8 cellular contexts compared by ENCODE assay signal in the genomic region with DNA sequence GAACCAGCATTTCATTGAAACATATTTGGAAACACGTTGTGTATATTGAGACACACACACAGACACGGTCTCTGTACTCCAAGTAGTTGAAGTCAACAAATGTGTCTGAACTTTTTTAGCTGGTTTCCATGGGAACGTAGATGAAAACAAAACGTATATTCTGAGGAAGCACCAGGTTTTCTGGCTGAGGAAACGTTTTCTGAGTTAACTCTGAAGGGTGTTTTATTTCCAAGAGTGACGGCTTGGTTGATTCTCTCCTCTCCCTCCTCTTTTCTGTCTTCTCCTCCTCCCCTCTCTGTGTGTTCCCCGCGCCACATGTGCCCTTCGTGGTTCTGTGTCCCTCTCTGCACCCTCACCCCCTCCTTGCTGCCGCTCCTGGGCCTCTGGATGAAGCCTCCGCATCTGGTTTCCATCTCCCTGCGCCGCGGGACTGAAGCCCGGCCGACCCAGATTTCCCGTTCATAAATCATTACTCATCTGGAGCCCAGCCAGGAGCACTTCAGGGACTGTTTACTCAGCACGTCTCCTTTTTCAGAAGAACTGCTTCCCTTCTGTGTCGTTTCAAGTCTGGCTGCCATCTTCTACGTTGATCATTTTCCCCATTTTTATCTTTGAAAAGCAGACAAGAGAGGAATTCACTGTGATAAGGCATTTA.
DNase-seq lines count a peak whose midpoint lies in the region; ATAC-seq lines count a peak whose summit lies in the region.

No MANE protein-coding gene starts in this region.

- H3K9ac ChIP-seq in skeletal muscle satellite cell (ENCODE audit: low read depth, low read length) = peak overlapping the region; percentile 78

- no peak overlapping the region for H3K27ac ChIP-seq in iPS DF 6.9 (ENCODE audit: low read length)

- H3K4me1 ChIP-seq in iPS DF 6.9 (ENCODE audit: control insufficient read depth, insufficient read depth, low read length) = no peaks in the 10 kb centered on the region
- peaks cover 37% of the 10 kb centered on the region for H3K4me1 ChIP-seq in skeletal muscle satellite cell (ENCODE audit: control insufficient read depth, insufficient read depth, low read length)

- no peaks in the 10 kb centered on the region for H3K27me3 ChIP-seq in iPS DF 6.9 (ENCODE audit: control insufficient read depth, insufficient read depth, low read length)
- H3K27me3 ChIP-seq in skeletal muscle satellite cell (ENCODE audit: control insufficient read depth, insufficient read depth, low read length) = no peaks in the 10 kb centered on the region

- no CpG with 5 or more reads among the region's 20 CpGs for WGBS in iPS DF 6.9 (ENCODE audit: insufficient coverage, insufficient read length)

- H3K9me3 ChIP-seq in iPS DF 6.9 (ENCODE audit: control insufficient read depth, insufficient read depth, low read length) (no peaks in the 10 kb centered on the region), skeletal muscle satellite cell (replicated peaks; ENCODE audit: low read length) (no peaks in the 10 kb centered on the region)

- H3K4me2 ChIP-seq in skeletal muscle satellite cell (ENCODE audit: low read length) = peak overlapping the region; percentile 65

- H3K4me3 ChIP-seq in iPS DF 6.9 (ENCODE audit: low read length) = no peak overlapping the region
- peak overlapping the region; percentile 35 for H3K4me3 ChIP-seq in skeletal muscle satellite cell (ENCODE audit: low read length)

- DNase-seq in activated CD4-positive, alpha-beta T cell treated with anti-CD3 and anti-CD28 coated beads for 48 hours = peak; percentile 63
- no peak for DNase-seq in activated CD4-positive, alpha-beta T cell treated with anti-CD3 and anti-CD28 coated beads for 1 hour
- DNase-seq in NCI-H524 (lab: John Stamatoyannopoulos, UW) = peak; percentile 88 to 94
- DNase-seq in amniotic stem cell (lab: John Stamatoyannopoulos, UW) = peak; percentile 99
- peak; percentile 11 for DNase-seq in iPS DF 6.9 (ENCODE audit: low read depth, low spot score)

- H3K36me3 ChIP-seq in iPS DF 6.9 (ENCODE audit: control insufficient read depth, insufficient read depth, low read length) = no peaks in the 10 kb centered on the region
- H3K36me3 ChIP-seq in skeletal muscle satellite cell (ENCODE audit: insufficient read depth, low read length) = no peaks in the 10 kb centered on the region

- ATAC-seq in GM19467 (IDR thresholded peaks at IDR 0.05; ENCODE audit: unreplicated experiment) = no peak
- ATAC-seq in GM19035 (IDR thresholded peaks at IDR 0.05; ENCODE audit: unreplicated experiment) = no peak
